ENCODE assay signal across 8 cellular contexts in the genomic region with DNA sequence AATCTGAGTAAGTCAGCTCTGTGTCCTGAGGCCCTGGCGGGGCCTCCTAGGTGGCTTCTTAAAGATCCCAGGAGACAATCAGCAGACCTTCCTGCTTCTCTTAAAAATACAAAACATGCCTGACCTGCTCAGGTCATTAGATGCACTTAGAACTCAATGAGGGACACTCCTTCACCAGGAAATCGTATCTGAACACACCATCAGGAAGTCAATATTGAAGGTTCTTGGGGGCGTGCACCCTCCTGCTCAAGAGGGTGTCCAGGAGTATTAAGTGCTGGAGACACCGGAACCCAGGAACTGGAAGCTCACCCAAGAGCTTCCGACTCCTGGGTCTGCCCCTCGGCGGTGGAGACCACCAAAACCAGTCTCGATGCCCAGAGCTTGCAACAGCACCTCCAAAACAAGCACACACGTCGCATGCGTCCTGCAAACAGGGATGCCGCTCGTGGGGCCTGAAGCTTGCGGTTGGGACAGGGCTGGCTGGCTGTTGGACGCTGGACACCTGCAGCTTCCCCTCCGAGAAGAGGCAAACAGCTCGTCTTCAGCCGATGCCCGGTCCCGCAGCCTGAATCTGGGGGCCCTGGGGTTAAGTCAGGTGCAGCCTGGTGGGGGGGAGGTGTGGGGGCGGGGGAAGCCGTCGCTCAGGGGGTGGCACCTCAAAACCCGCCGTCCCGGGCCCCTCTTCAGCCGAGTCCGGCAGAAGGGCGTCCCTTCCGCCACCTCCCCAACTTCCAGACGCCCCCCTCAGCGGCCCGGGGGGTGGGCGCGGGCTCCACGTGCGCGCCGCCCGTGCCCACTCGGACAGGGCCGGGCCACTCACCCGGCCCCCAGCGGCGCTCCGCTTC. TPM values are rescaled to one million over a fixed set of nuclear protein-coding genes. Genes with fewer than 3 reads are reported as not detected.
DNase-seq lines count a peak whose midpoint lies in the region; ATAC-seq, FAIRE-seq and TF ChIP-seq lines count a peak whose summit lies in the region.

No MANE protein-coding gene starts in this region.

- intact Hi-C loops in activated T-helper 1 cell treated with anti-CD3 and anti-CD28 coated beads, Interleukin-12 subunit alpha, Interleukin-12 subunit beta, Interleukin-2, Interleukin-4 antibody, amounts not matched to agents 30 ng/mL and 10 ng/mL and 1 ng/mL, durations not matched to agents 14 hours and 24 hours and 36 hours (cut with micrococcal nuclease) = no loop called here

- no peaks in the 10 kb centered on the region for H3K27me3 ChIP-seq in keratinocyte (ENCODE audit: control insufficient read depth, extremely low read depth, insufficient read depth, low read length)
- H3K27me3 ChIP-seq in suprapubic skin = peaks cover 10% of the 10 kb centered on the region

- peak overlapping the region; percentile 82 for H3K9ac ChIP-seq in keratinocyte (ENCODE audit: control insufficient read depth, extremely low read depth, insufficient read depth, low read length)

- H3K4me3 ChIP-seq in keratinocyte (ENCODE audit: control insufficient read depth in 2 of 3, extremely low read depth in 1 of 3, insufficient read depth in 2 of 3, low read depth in 1 of 3, low read length in 3 of 3) (peak overlapping the region; percentile 46 to 90 (median 74)), suprapubic skin (peak overlapping the region; percentile 71)

- 24% methylated on average over 4 of the region's 46 CpGs for WGBS in suprapubic skin

- TF ChIP-seq POLR2A in suprapubic skin (IDR thresholded peaks at IDR 0.05) = no peak

- no peak overlapping the region for H3K27ac Mint-ChIP-seq in activated T-cell treated with anti-CD3 and anti-CD28 coated beads, Interleukin-2, amount 50 U/mL, for 72 hours
- no peak overlapping the region for H3K27ac Mint-ChIP-seq in activated T-helper 1 cell treated with anti-CD3 and anti-CD28 coated beads, Interleukin-12 subunit alpha, Interleukin-12 subunit beta, Interleukin-2, Interleukin-4 antibody, amounts not matched to agents 30 ng/mL and 10 ng/mL and 1 ng/mL, durations not matched to agents 14 hours and 24 hours and 36 hours

- no peak for DNase-seq in activated T-cell treated with anti-CD3 and anti-CD28 coated beads, Interleukin-2, amount 50 U/mL, for 72 hours
- no peak for DNase-seq in activated T-cell treated with anti-CD3 and anti-CD28 coated beads, Interleukin-2, amount 50 U/mL, for 48 hours
- DNase-seq in activated T-helper 1 cell treated with anti-CD3 and anti-CD28 coated beads, Interleukin-12 subunit alpha, Interleukin-12 subunit beta, Interleukin-2, Interleukin-4 antibody, amounts not matched to agents 30 ng/mL and 10 ng/mL and 1 ng/mL, durations not matched to agents 14 hours and 24 hours and 36 hours (ENCODE audit: low spot score) = no peak
- DNase-seq in keratinocyte (ENCODE audit: low read depth, low spot score) (no peak), suprapubic skin (ENCODE audit: low spot score in 2 of 2) (no peak), Kasumi-1 (lab: John Stamatoyannopoulos, UW) (no peak), COLO829 (ENCODE audit: low spot score) (no peak)

- no peak for ATAC-seq in activated T-cell treated with anti-CD3 and anti-CD28 coated beads, Interleukin-2, amount 50 U/mL, for 72 hours (replicated peaks in 1 of 2)
- peak; percentile 15 for ATAC-seq in HG03025 (IDR thresholded peaks at IDR 0.05; ENCODE audit: low FRiP score, unreplicated experiment)

- H3K9me3 Mint-ChIP-seq in activated T-cell treated with anti-CD3 and anti-CD28 coated beads, Interleukin-2, amount 50 U/mL, for 72 hours = no peaks in the 10 kb centered on the region
- peaks cover 3% of the 10 kb centered on the region for H3K9me3 Mint-ChIP-seq in activated T-helper 1 cell treated with anti-CD3 and anti-CD28 coated beads, Interleukin-12 subunit alpha, Interleukin-12 subunit beta, Interleukin-2, Interleukin-4 antibody, amounts not matched to agents 30 ng/mL and 10 ng/mL and 1 ng/mL, durations not matched to agents 14 hours and 24 hours and 36 hours

- peak overlapping the region; percentile 31 for H3K27ac ChIP-seq in keratinocyte (ENCODE audit: control insufficient read depth, insufficient read depth, low read length)
- peak overlapping the region; percentile 80 for H3K27ac ChIP-seq in suprapubic skin

- peak overlapping the region; percentile 71 for H2AFZ ChIP-seq in keratinocyte (ENCODE audit: control insufficient read depth, low read length)

- peaks cover 31% of the 10 kb centered on the region for H3K4me1 ChIP-seq in keratinocyte (ENCODE audit: control insufficient read depth, extremely low read depth, insufficient read depth, low read length)
- peaks cover 26% of the 10 kb centered on the region for H3K4me1 ChIP-seq in suprapubic skin

- no peaks in the 10 kb centered on the region for H3K4me1 Mint-ChIP-seq in activated T-cell treated with anti-CD3 and anti-CD28 coated beads, Interleukin-2, amount 50 U/mL, for 72 hours (ENCODE audit: low read depth)
- no peaks in the 10 kb centered on the region for H3K4me1 Mint-ChIP-seq in activated T-helper 1 cell treated with anti-CD3 and anti-CD28 coated beads, Interleukin-12 subunit alpha, Interleukin-12 subunit beta, Interleukin-2, Interleukin-4 antibody, amounts not matched to agents 30 ng/mL and 10 ng/mL and 1 ng/mL, durations not matched to agents 14 hours and 24 hours and 36 hours (ENCODE audit: low read depth)

- no peak for FAIRE-seq in keratinocyte (lab: Jason Lieb, UNC)

- H3K36me3 ChIP-seq in keratinocyte (ENCODE audit: control insufficient read depth in 2 of 2, extremely low read depth in 1 of 2, insufficient read depth in 2 of 2, low read length in 2 of 2) (no peaks in the 10 kb centered on the region), suprapubic skin (no peaks in the 10 kb centered on the region)

- dilution Hi-C loops in keratinocyte (cut with MboI; ENCODE audit: extremely low pct_ligation_motif_present, low sequenced_read_pairs) = no loop called here

- no peak for TF ChIP-seq CTCF in keratinocyte (optimal IDR thresholded peaks at IDR 0.05 in 1 of 3, IDR thresholded peaks at IDR 0.05 in 1 of 3, conservative IDR thresholded peaks at IDR 0.05 in 1 of 3; ENCODE audit: extremely low read depth in 1 of 3, insufficient read depth in 2 of 3, low read length in 3 of 3)
- TF ChIP-seq CTCF in suprapubic skin (IDR thresholded peaks at IDR 0.05) = no peak

- H3K4me2 ChIP-seq in keratinocyte (ENCODE audit: control insufficient read depth, extremely low read depth, insufficient read depth, low read depth, low read length) = peak overlapping the region; percentile 96

- peak overlapping the region; percentile 18 to 48 for H3K4me3 Mint-ChIP-seq in activated T-cell treated with anti-CD3 and anti-CD28 coated beads, Interleukin-2, amount 50 U/mL, for 72 hours
- H3K4me3 Mint-ChIP-seq in activated T-helper 1 cell treated with anti-CD3 and anti-CD28 coated beads, Interleukin-12 subunit alpha, Interleukin-12 subunit beta, Interleukin-2, Interleukin-4 antibody, amounts not matched to agents 30 ng/mL and 10 ng/mL and 1 ng/mL, durations not matched to agents 14 hours and 24 hours and 36 hours = peak overlapping the region; percentile 13

- H3K79me2 ChIP-seq in keratinocyte (ENCODE audit: control insufficient read depth, insufficient read depth, low read length) = peaks cover 10% of the 10 kb centered on the region

- no peaks in the 10 kb centered on the region for H3K9me1 ChIP-seq in keratinocyte (ENCODE audit: control insufficient read depth, extremely low read depth, insufficient read depth, low read length)

- H4K20me1 ChIP-seq in keratinocyte (ENCODE audit: control insufficient read depth, extremely low read depth, insufficient read depth, low read length) = no peaks in the 10 kb centered on the region

- H3K27me3 Mint-ChIP-seq in activated T-cell treated with anti-CD3 and anti-CD28 coated beads, Interleukin-2, amount 50 U/mL, for 72 hours (ENCODE audit: low read depth) = peaks cover 43% of the 10 kb centered on the region
- H3K27me3 Mint-ChIP-seq in activated T-helper 1 cell treated with anti-CD3 and anti-CD28 coated beads, Interleukin-12 subunit alpha, Interleukin-12 subunit beta, Interleukin-2, Interleukin-4 antibody, amounts not matched to agents 30 ng/mL and 10 ng/mL and 1 ng/mL, durations not matched to agents 14 hours and 24 hours and 36 hours (ENCODE audit: insufficient read depth) = peaks cover 51% of the 10 kb centered on the region

- H3K9me3 ChIP-seq in keratinocyte (ENCODE audit: control insufficient read depth, low read depth, low read length) (no peaks in the 10 kb centered on the region), suprapubic skin (no peaks in the 10 kb centered on the region)

- no peak for TF ChIP-seq EP300 in suprapubic skin (IDR thresholded peaks at IDR 0.05)

- H3K36me3 Mint-ChIP-seq in activated T-cell treated with anti-CD3 and anti-CD28 coated beads, Interleukin-2, amount 50 U/mL, for 72 hours (ENCODE audit: insufficient read depth in 2 of 2) = peaks cover 4% of the 10 kb centered on the region in 2 donors
- H3K36me3 Mint-ChIP-seq in activated T-helper 1 cell treated with anti-CD3 and anti-CD28 coated beads, Interleukin-12 subunit alpha, Interleukin-12 subunit beta, Interleukin-2, Interleukin-4 antibody, amounts not matched to agents 30 ng/mL and 10 ng/mL and 1 ng/mL, durations not matched to agents 14 hours and 24 hours and 36 hours (ENCODE audit: low read depth) = no peaks in the 10 kb centered on the region

RNA-seq across cellular contexts. Expression of a gene that starts 0.7 kb away (rescaled TPM):
- under 1 TPM; 0.46 to 0.72 TPM for total RNA-seq in activated T-cell treated with anti-CD3 and anti-CD28 coated beads, Interleukin-2, amount 50 U/mL, for 72 hours
- 0.59 and 0.70 TPM in 2 replicates for total RNA-seq in activated T-helper 1 cell treated with anti-CD3 and anti-CD28 coated beads, Interleukin-12 subunit alpha, Interleukin-12 subunit beta, Interleukin-2, Interleukin-4 antibody, amounts not matched to agents 30 ng/mL and 10 ng/mL and 1 ng/mL, durations not matched to agents 14 hours and 24 hours and 36 hours
- 1.3 to 2.1 TPM (median 1.5 TPM) in 3 replicates for polyA plus RNA-seq in keratinocyte
- 8.3 TPM for polyA plus RNA-seq in keratinocyte (2011; ENCODE audit: low read depth)
- polyA plus RNA-seq in keratinocyte (2011; cell fraction: cytosol; rRNA removed) = 0.57 and 1.4 TPM in 2 replicates
- 2.6 and 3.2 TPM in 2 replicates for polyA plus RNA-seq in keratinocyte (2011; cell fraction: nucleus; rRNA removed)
- polyA plus RNA-seq in keratinocyte (2012; ENCODE audit: low replicate concordance) = 1.3 and 1.7 TPM in 2 replicates
- 1.3 to 9.2 TPM (median 5.7 TPM) in 3 replicates for polyA minus RNA-seq in keratinocyte
- polyA minus RNA-seq in keratinocyte (2011; cell fraction: cytosol; rRNA and poly(A)+ RNA removed) = 2.3 TPM
- 9.8 and 17.4 TPM in 2 replicates for polyA minus RNA-seq in keratinocyte (2011; cell fraction: nucleus; rRNA and poly(A)+ RNA removed)
- 10 to 100 TPM; 22.6 to 88.5 (median 26.9) TPM for total RNA-seq in suprapubic skin

Comparison
In these comparisons a context has a peak if more than half of its experiments do, and no peak if none do; other contexts are left out.
1. RNA of a gene that starts 0.7 kb away (total RNA-seq): 22.6 to 88.5 TPM in suprapubic skin; 0.46 to 0.72 TPM in activated T-cell treated with anti-CD3 and anti-CD28 coated beads, Interleukin-2, amount 50 U/mL, for 72 hours and 0.59 to 0.70 TPM in activated T-helper 1 cell treated with anti-CD3 and anti-CD28 coated beads, Interleukin-12 subunit alpha, Interleukin-12 subunit beta, Interleukin-2, Interleukin-4 antibody, amounts not matched to agents 30 ng/mL and 10 ng/mL and 1 ng/mL, durations not matched to agents 14 hours and 24 hours and 36 hours; every median in the first group is over 10 times any median in the second.